ENCODE assay signal across 19 cellular contexts in genomic region chr15:73746288-73746687, GRCh38. TPM values are rescaled to one million over a fixed set of nuclear protein-coding genes. Genes with fewer than 3 reads are reported as not detected.
A peak's percentile ranks its signal among the peaks of the same experiment; 100 is the strongest.
DNase-seq lines count a peak whose midpoint lies in the region; ATAC-seq, FAIRE-seq and TF ChIP-seq lines count a peak whose summit lies in the region.
"Had no signal": no experiment of that assay in that cellular context is flagged by ENCODE, and none has a peak within 500 bp of the region (broad histone marks: within the 10 kb centered on the region; RNA-seq: fewer than 3 reads in every experiment).

No MANE protein-coding gene starts in this region.

- H3K27me3 ChIP-seq in right cardiac atrium (ENCODE audit: control insufficient read depth, insufficient read depth) (no peaks in the 10 kb centered on the region), dorsolateral prefrontal cortex (peaks cover 0 to 6% (median 0%) of the 10 kb centered on the region in 45 donors), neural progenitor cell (peaks cover 12% of the 10 kb centered on the region), uterus (no peaks in the 10 kb centered on the region)

- peaks cover 71% of the 10 kb centered on the region for H3K4me1 Mint-ChIP-seq in neural progenitor cell
- peaks cover under 1% of the 10 kb centered on the region for H3K4me1 Mint-ChIP-seq in activated CD4-positive, alpha-beta memory T cell treated with anti-CD3 and anti-CD28 coated beads for 36 hours (ENCODE audit: low read depth)
- H3K4me1 Mint-ChIP-seq: CD14-positive monocyte had no signal

- ATAC-seq in right cardiac atrium, result no peak
- ATAC-seq: A549; CD8-positive, alpha-beta T cell; HepG2 had no signal

- 61% methylated on average over 8 of the region's 8 CpGs for WGBS in right cardiac atrium

- CTCF ChIA-PET in activated CD4-positive, alpha-beta memory T cell treated with anti-CD3 and anti-CD28 coated beads for 36 hours (lab: Charles Lee), result no interaction called here

- POLR2A ChIA-PET in activated CD4-positive, alpha-beta memory T cell treated with anti-CD3 and anti-CD28 coated beads for 36 hours (lab: Charles Lee), result no interaction called here

- no peak for FAIRE-seq in D721Med (lab: Jason Lieb, UNC)
- FAIRE-seq: A549, GM12892, GM19239, HepG2, HTR-8/SVneo had no signal

- H3K79me2 ChIP-seq in neural progenitor cell (ENCODE audit: low read depth), result no peaks in the 10 kb centered on the region

- no peak overlapping the region for H3K27ac ChIP-seq in right cardiac atrium (ENCODE audit: low read length)
- H3K27ac ChIP-seq in dorsolateral prefrontal cortex, result peak overlapping the region in 31 of 59 donors; percentile 2 to 73 (median 34)
- no peak overlapping the region for H3K27ac ChIP-seq in neural progenitor cell
- H3K27ac ChIP-seq in uterus, result no peak overlapping the region
- H3K27ac ChIP-seq: A549 had no signal

- H4K20me1 ChIP-seq in neural progenitor cell (ENCODE audit: low read depth), result peaks cover 15% of the 10 kb centered on the region

- intact Hi-C loops in right cardiac atrium (cut with DNase I) (loop anchor here in 1 of 4 donors (10.0 kb wide), 1 partner anchor 59 kb away; no protein-coding TSS in a partner anchor), cardiac septum (cut with DNase I) (loop anchor here (5.0 kb wide), 1 partner anchor 41 kb away; no protein-coding TSS in a partner anchor), dorsolateral prefrontal cortex (cut with DNase I) (no loop called here), uterus (cut with DNase I; ENCODE audit: low total_unique reads) (no loop called here)
- intact Hi-C loops in activated CD4-positive, alpha-beta memory T cell treated with anti-CD3 and anti-CD28 coated beads for 36 hours (cut with micrococcal nuclease), result no loop called here

- H3K9me3 Mint-ChIP-seq in neural progenitor cell, result no peaks in the 10 kb centered on the region
- H3K9me3 Mint-ChIP-seq in activated CD4-positive, alpha-beta memory T cell treated with anti-CD3 and anti-CD28 coated beads for 36 hours, result no peaks in the 10 kb centered on the region
- H3K9me3 Mint-ChIP-seq: CD8-positive, alpha-beta T cell had no signal

- no peaks in the 10 kb centered on the region for H3K9me3 ChIP-seq in right cardiac atrium (ENCODE audit: control insufficient read depth, low read length)
- no peaks in the 10 kb centered on the region for H3K9me3 ChIP-seq in neural progenitor cell (ENCODE audit: low read depth)
- H3K9me3 ChIP-seq in uterus, result no peaks in the 10 kb centered on the region
- H3K9me3 ChIP-seq: A549, HAP-1 had no signal

- H3K36me3 ChIP-seq in neural progenitor cell (no peaks in the 10 kb centered on the region), uterus (no peaks in the 10 kb centered on the region)
- H3K36me3 ChIP-seq: HAP-1 had no signal

- TF ChIP-seq POLR2A in uterus (IDR thresholded peaks at IDR 0.05), result no peak

- H3F3A ChIP-seq in neural progenitor cell (ENCODE audit: low read depth), result peaks cover 13% of the 10 kb centered on the region

- H3K36me3 Mint-ChIP-seq in neural progenitor cell, result no peaks in the 10 kb centered on the region
- no peaks in the 10 kb centered on the region for H3K36me3 Mint-ChIP-seq in activated CD4-positive, alpha-beta memory T cell treated with anti-CD3 and anti-CD28 coated beads for 36 hours
- H3K36me3 Mint-ChIP-seq: CD14-positive monocyte; CD8-positive, alpha-beta T cell had no signal

- TF ChIP-seq CTCF in dorsolateral prefrontal cortex (IDR thresholded peaks at IDR 0.05 in 54 of 56, conservative IDR thresholded peaks at IDR 0.05 in 2 of 56; ENCODE audit: low read depth in 1 of 56, partially characterized antibody in 56 of 56) (no peak), neural progenitor cell (IDR thresholded peaks at IDR 0.05) (no peak), D721Med (IDR thresholded peaks at IDR 0.05; ENCODE audit: insufficient read depth, missing control alignments) (no peak), uterus (IDR thresholded peaks at IDR 0.05) (no peak)

- no peak overlapping the region for H3K9ac ChIP-seq in neural progenitor cell

- no peak overlapping the region for H3K27ac Mint-ChIP-seq in neural progenitor cell
- H3K27ac Mint-ChIP-seq in activated CD4-positive, alpha-beta memory T cell treated with anti-CD3 and anti-CD28 coated beads for 36 hours, result no peak overlapping the region
- H3K27ac Mint-ChIP-seq: CD14-positive monocyte; CD8-positive, alpha-beta T cell had no signal

- peaks cover 13% of the 10 kb centered on the region for H3K4me1 ChIP-seq in right cardiac atrium (ENCODE audit: control insufficient read depth, insufficient read depth, low read length)
- peaks cover 38% of the 10 kb centered on the region for H3K4me1 ChIP-seq in neural progenitor cell
- no peaks in the 10 kb centered on the region for H3K4me1 ChIP-seq in uterus
- H3K4me1 ChIP-seq: HAP-1 had no signal

- H3K4me2 ChIP-seq in neural progenitor cell, result no peak overlapping the region
- H3K4me2 ChIP-seq: A549 had no signal

- H3K27me3 Mint-ChIP-seq in neural progenitor cell (ENCODE audit: insufficient read depth, low read depth), result peaks cover 13% of the 10 kb centered on the region
- peaks cover 14% of the 10 kb centered on the region for H3K27me3 Mint-ChIP-seq in activated CD4-positive, alpha-beta memory T cell treated with anti-CD3 and anti-CD28 coated beads for 36 hours

- peak in 2 of 3 donors; percentile 18 to 36 for DNase-seq in right cardiac atrium
- DNase-seq in cardiac septum (ENCODE audit: low spot score), result no peak
- DNase-seq in dorsolateral prefrontal cortex, result no peak
- no peak for DNase-seq in neural progenitor cell (ENCODE audit: low spot score)
- DNase-seq in D721Med (ENCODE audit: insufficient read length, low spot score), result no peak
- no peak for DNase-seq in uterus
- DNase-seq in activated CD4-positive, alpha-beta memory T cell treated with anti-CD3 and anti-CD28 coated beads for 36 hours, result no peak
- DNase-seq: CD8-positive, alpha-beta T cell; COR-L47; DND-41; GDM1; GOT3 had no signal

- H2AFZ ChIP-seq in neural progenitor cell (replicated peaks), result no peak overlapping the region

- no peak overlapping the region for H3K4me3 ChIP-seq in right cardiac atrium (ENCODE audit: low read length)
- no peak overlapping the region for H3K4me3 ChIP-seq in dorsolateral prefrontal cortex
- no peak overlapping the region for H3K4me3 ChIP-seq in neural progenitor cell
- no peak overlapping the region for H3K4me3 ChIP-seq in uterus
- H3K4me3 ChIP-seq: A549, HAP-1 had no signal

- peak overlapping the region; percentile 47 for H3K4me3 Mint-ChIP-seq in neural progenitor cell
- no peak overlapping the region for H3K4me3 Mint-ChIP-seq in activated CD4-positive, alpha-beta memory T cell treated with anti-CD3 and anti-CD28 coated beads for 36 hours
- H3K4me3 Mint-ChIP-seq: CD8-positive, alpha-beta T cell had no signal

RNA-seq across cellular contexts. Expression of gene INSYN1, which starts 6.9 kb away (rescaled TPM):
- total RNA-seq in right cardiac atrium, result 100 to 1,000 TPM in 2 of 4 donors, 10 to 100 TPM in 2; 65.6 to 112 (median 99.0) TPM
- 117 TPM for polyA plus RNA-seq in right cardiac atrium
- total RNA-seq in cardiac septum, result 55.3 TPM
- total RNA-seq in dorsolateral prefrontal cortex, result 100 to 1,000 TPM in 55 of 120 experiments, 10 to 100 TPM in 65; 39.7 to 181 (median 97.6) TPM
- total RNA-seq in neural progenitor cell (ENCODE audit: low replicate concordance), result 0.17 and 1.1 TPM in 2 replicates
- 10 to 100 TPM in 2 of 4 donors, 1 to 10 TPM in 1, under 1 TPM in 1; 0.77 to 13.5 (median 6.9) TPM for total RNA-seq in uterus
- not detected for total RNA-seq in activated CD4-positive, alpha-beta memory T cell treated with anti-CD3 and anti-CD28 coated beads for 36 hours
- total RNA-seq: CD8-positive, alpha-beta T cell; HepG2 had no signal
- polyA plus RNA-seq: CD14-positive monocyte, HepG2 had no signal

Comparison
In these comparisons a context has a peak if more than half of its experiments do, and no peak if none do; other contexts are left out.
1. DNase-seq: peak in right cardiac atrium (2 of 3); none in cardiac septum (single experiment), dorsolateral prefrontal cortex (0 of 10), neural progenitor cell (single experiment), D721Med (single experiment), uterus (0 of 2) and activated CD4-positive, alpha-beta memory T cell treated with anti-CD3 and anti-CD28 coated beads for 36 hours (single experiment).
2. H3K27ac ChIP-seq: peak in dorsolateral prefrontal cortex (31 of 59); none in right cardiac atrium (single experiment), neural progenitor cell (single experiment) and uterus (0 of 2).